Comparison of ENCODE assay signal across 23 cellular contexts in genomic region chr1:8471451-8471850, GRCh38.
"Had no signal": no experiment of that assay in that cellular context is flagged by ENCODE, and none has a peak within 500 bp of the region (broad histone marks: within the 10 kb centered on the region; RNA-seq: fewer than 3 reads in every experiment).

No MANE protein-coding gene starts in this region.

- H3K4me3 Mint-ChIP-seq: IgD-negative memory B cell had no signal

- H3K4me3 ChIP-seq: K562 had no signal

- ATAC-seq: K562, Panc1, PC-3 had no signal

- H3K36me3 Mint-ChIP-seq: IgD-negative memory B cell had no signal

- DNase-seq: Kasumi-1, MM.1S, NCI-H1092 treated with DMSO at 0.1 percent for 48 hours, NCI-H1436, NCI-H187, NCI-H2029, NCI-H2081 treated with DMSO at 0.1 percent for 48 hours, NCI-H2171, NCI-H226, NCI-H446, NCI-H510A, NCI-H524 treated with DMSO at 0.1 percent for 48 hours, NCI-H69, NCI-H774, PC-3, SHP77, SK-N-SH had no signal

- H3K27me3 Mint-ChIP-seq: IgD-negative memory B cell had no signal

- H3K9me3 ChIP-seq: SK-N-SH had no signal

- H3K27ac ChIP-seq: HL-60, KMS-11, RWPE1 had no signal

- H3K9me3 Mint-ChIP-seq: IgD-negative memory B cell had no signal
